In the genomic region with DNA sequence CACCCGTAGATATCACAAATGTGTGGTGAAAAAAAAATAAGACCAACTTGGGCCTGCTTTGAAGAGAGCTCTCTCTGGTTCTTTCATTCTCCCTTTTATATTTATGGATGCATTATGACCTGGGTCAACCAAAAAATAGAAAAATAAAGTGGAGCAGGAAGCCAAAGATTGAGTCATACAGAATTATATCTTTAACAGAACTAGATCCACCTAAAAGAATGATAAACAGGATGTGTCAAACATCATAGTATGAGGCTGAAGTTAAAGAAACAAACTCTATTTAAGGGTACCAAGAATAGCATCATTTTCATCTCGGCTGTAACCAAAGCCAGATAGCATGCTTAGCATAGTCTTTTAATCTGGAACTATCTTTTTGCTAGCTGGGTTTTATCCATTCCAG, we compare ENCODE assay signal across 21 cellular contexts. TPM values are rescaled to one million over a fixed set of nuclear protein-coding genes. Genes with fewer than 3 reads are reported as not detected.
DNase-seq lines count a peak whose midpoint lies in the region; ATAC-seq and TF ChIP-seq lines count a peak whose summit lies in the region.
"Had no signal": no experiment of that assay in that cellular context is flagged by ENCODE, and none has a peak within 500 bp of the region (broad histone marks: within the 10 kb centered on the region; RNA-seq: fewer than 3 reads in every experiment).

No MANE protein-coding gene starts in this region.

- H2BK15ac ChIP-seq in IMR-90 (ENCODE audit: low read depth, low read length), result no peak overlapping the region

- H2AFZ ChIP-seq in IMR-90 (replicated peaks; ENCODE audit: low read length, poor library complexity), result no peak overlapping the region
- H2AFZ ChIP-seq: parathyroid adenoma had no signal

- H3K4me3 Mint-ChIP-seq in activated CD4-positive, alpha-beta T cell treated with anti-CD3 and anti-CD28 coated beads, Interleukin-2, amount 10 ng/mL, durations not matched to agents 7 days and 5 days, result no peak overlapping the region
- H3K4me3 Mint-ChIP-seq in stimulated activated naive B cell treated with anti-CD40 and anti-IgM and Interleukin-4, amounts not matched to agents 10 μg/mL and 1 μg/mL and 100 μg/mL, for 72 hours, result no peak overlapping the region
- no peak overlapping the region for H3K4me3 Mint-ChIP-seq in endodermal cell
- H3K4me3 Mint-ChIP-seq: dendritic cell treated with granulocyte-macrophage colony-stimulating factor and Interleukin-4, amounts not matched to agents 40 ng/mL and 50 ng/mL, for 4 days; mesothelial cell of epicardium had no signal

- 0% methylated on average over 1 of the region's 2 CpGs; no CpG with 5 or more reads in 1 of the 2 experiments for WGBS in IMR-90 (ENCODE audit: extremely low coverage in 2 of 2, insufficient read length in 1 of 2), 2 experiments
- 94 to 100% methylated on average over 2 of the region's 2 CpGs for WGBS in endodermal cell (ENCODE audit: insufficient coverage in 1 of 2, insufficient read length in 1 of 2), 2 experiments

- TF ChIP-seq RAD21 in IMR-90 (IDR thresholded peaks at IDR 0.05; ENCODE audit: low read length), result no peak

- no peak overlapping the region for H2BK5ac ChIP-seq in IMR-90 (ENCODE audit: low read depth, low read length, poor library complexity, severe bottlenecking)

- H3K36me3 Mint-ChIP-seq in activated CD4-positive, alpha-beta T cell treated with anti-CD3 and anti-CD28 coated beads, Interleukin-2, amount 10 ng/mL, durations not matched to agents 7 days and 5 days (ENCODE audit: low read depth), result peaks cover 2% of the 10 kb centered on the region
- no peaks in the 10 kb centered on the region for H3K36me3 Mint-ChIP-seq in stimulated activated naive B cell treated with anti-CD40 and anti-IgM and Interleukin-4, amounts not matched to agents 10 μg/mL and 1 μg/mL and 100 μg/mL, for 72 hours
- H3K36me3 Mint-ChIP-seq in endodermal cell (ENCODE audit: low read depth), result peaks cover 5% of the 10 kb centered on the region
- H3K36me3 Mint-ChIP-seq: mesothelial cell of epicardium had no signal

- H2BK20ac ChIP-seq in IMR-90 (ENCODE audit: low read depth, low read length), result peak overlapping the region; percentile 4; the same call in 1 of the 2 replicates

- H3K9me3 ChIP-seq in IMR-90 (ENCODE audit: control insufficient read depth, insufficient read depth, low read length) (no peaks in the 10 kb centered on the region), endodermal cell (ENCODE audit: control insufficient read depth, low read length) (no peaks in the 10 kb centered on the region)
- H3K9me3 ChIP-seq: adrenal gland, gastroesophageal sphincter had no signal

- no peak overlapping the region for H4K91ac ChIP-seq in IMR-90 (ENCODE audit: insufficient read depth, low read depth, low read length)

- POLR2A ChIA-PET in activated CD4-positive, alpha-beta T cell treated with anti-CD3 and anti-CD28 coated beads, Interleukin-2, amount 10 ng/mL, durations not matched to agents 7 days and 5 days (lab: Charles Lee), result no interaction called here
- POLR2A ChIA-PET in IMR-90 (lab: Charles Lee; ENCODE audit: unreplicated experiment), result no interaction called here

- peaks cover 23% of the 10 kb centered on the region for H3K4me1 Mint-ChIP-seq in activated CD4-positive, alpha-beta T cell treated with anti-CD3 and anti-CD28 coated beads, Interleukin-2, amount 10 ng/mL, durations not matched to agents 7 days and 5 days
- peaks cover 0 to 6% of the 10 kb centered on the region in 2 donors for H3K4me1 Mint-ChIP-seq in stimulated activated naive B cell treated with anti-CD40 and anti-IgM and Interleukin-4, amounts not matched to agents 10 μg/mL and 1 μg/mL and 100 μg/mL, for 72 hours
- peaks cover 16% of the 10 kb centered on the region for H3K4me1 Mint-ChIP-seq in endodermal cell

- no peaks in the 10 kb centered on the region for H3K9me3 Mint-ChIP-seq in activated CD4-positive, alpha-beta T cell treated with anti-CD3 and anti-CD28 coated beads, Interleukin-2, amount 10 ng/mL, durations not matched to agents 7 days and 5 days
- no peaks in the 10 kb centered on the region for H3K9me3 Mint-ChIP-seq in stimulated activated naive B cell treated with anti-CD40 and anti-IgM and Interleukin-4, amounts not matched to agents 10 μg/mL and 1 μg/mL and 100 μg/mL, for 72 hours
- H3K9me3 Mint-ChIP-seq in endodermal cell, result no peaks in the 10 kb centered on the region

- no peak for DNase-seq in activated CD4-positive, alpha-beta T cell treated with anti-CD3 and anti-CD28 coated beads, Interleukin-2, amount 10 ng/mL, durations not matched to agents 7 days and 5 days
- no peak for DNase-seq in activated CD4-positive, alpha-beta T cell treated with anti-CD3 and anti-CD28 coated beads, Interleukin-2, amount 50 U/mL, for 4 hours
- DNase-seq in IMR-90 (peak; percentile 67), amniotic epithelial cell (ENCODE audit: low read depth) (peak; percentile 36), iris pigment epithelial cell (ENCODE audit: low read depth) (peak; percentile 81), cortex of kidney (lab: John Stamatoyannopoulos, UW) (no peak), endodermal cell (no peak)
- no peak for DNase-seq in stimulated activated naive B cell treated with anti-CD40 and anti-IgM and Interleukin-4, amounts not matched to agents 10 μg/mL and 1 μg/mL and 100 μg/mL, for 72 hours
- DNase-seq: activated CD8-positive, alpha-beta memory T cell treated with anti-CD3 and anti-CD28 coated beads for 24 hours; adrenal gland; DMS53; MM.1S; NCI-H2081; stimulated activated CD4-positive, alpha-beta T cell treated with anti-CD3 and anti-CD28 coated beads, Interleukin-12 subunit alpha, Interleukin-12 subunit beta, amount 100 ng/mL, for 4 hours; substantia nigra; T1000 had no signal

- no peak for TF ChIP-seq CTCF in IMR-90 (conservative IDR thresholded peaks at IDR 0.05; ENCODE audit: low read depth, low read length)
- no peak for TF ChIP-seq CTCF in endodermal cell (conservative IDR thresholded peaks at IDR 0.05)

- peak overlapping the region; percentile 45; the same call in 1 of the 2 replicates for H2BK120ac ChIP-seq in IMR-90 (ENCODE audit: low read depth, low read length)

- peak; percentile 10; the same call in 1 of the 2 replicates for ATAC-seq in IMR-90 (ENCODE audit: low read depth)
- no peak for ATAC-seq in stimulated activated naive B cell treated with anti-CD40 and anti-IgM and Interleukin-4, amounts not matched to agents 10 μg/mL and 1 μg/mL and 100 μg/mL, for 72 hours (replicated peaks)
- ATAC-seq: gastroesophageal sphincter had no signal

- no peak overlapping the region for H4K8ac ChIP-seq in IMR-90 (ENCODE audit: low read depth in 2 of 2, low read length in 2 of 2)

- in situ Hi-C loops in IMR-90 (cut with MboI; ENCODE audit: low sequenced_read_pairs), result no loop called here

- H3K4me1 ChIP-seq in IMR-90 (ENCODE audit: control insufficient read depth, insufficient read depth, low read length) (peaks cover 18% of the 10 kb centered on the region), endodermal cell (ENCODE audit: control insufficient read depth, insufficient read depth, low read length) (no peaks in the 10 kb centered on the region)
- H3K4me1 ChIP-seq: adrenal gland had no signal

- no peaks in the 10 kb centered on the region for H3K36me3 ChIP-seq in IMR-90 (ENCODE audit: control insufficient read depth, insufficient read depth, low read length)
- peaks cover 5% of the 10 kb centered on the region for H3K36me3 ChIP-seq in endodermal cell (ENCODE audit: control insufficient read depth, insufficient read depth, low read length)
- H3K36me3 ChIP-seq: adrenal gland, gastroesophageal sphincter had no signal

- H3K56ac ChIP-seq in IMR-90 (ENCODE audit: extremely low read depth, insufficient read depth, low read length), result no peak overlapping the region

- BruUV-seq in IMR-90 (replicated peaks; lab: Mats Ljungman, UMichigan), result no TSS peak

- H3K9ac ChIP-seq in IMR-90 (ENCODE audit: low read depth, low read length), result no peak overlapping the region
- no peak overlapping the region for H3K9ac ChIP-seq in endodermal cell (ENCODE audit: extremely low read depth, low read length, poor library complexity, severe bottlenecking)
- H3K9ac ChIP-seq: parathyroid adenoma had no signal

- H3K4me2 ChIP-seq in IMR-90 (ENCODE audit: low read depth, low read length), result no peak overlapping the region

- H3K4ac ChIP-seq in IMR-90 (ENCODE audit: low read depth, low read length), result peak overlapping the region; percentile 29; the same call in 1 of the 2 replicates

- H3K27ac Mint-ChIP-seq in activated CD4-positive, alpha-beta T cell treated with anti-CD3 and anti-CD28 coated beads, Interleukin-2, amount 10 ng/mL, durations not matched to agents 7 days and 5 days, result peak overlapping the region; percentile 22
- no peak overlapping the region for H3K27ac Mint-ChIP-seq in stimulated activated naive B cell treated with anti-CD40 and anti-IgM and Interleukin-4, amounts not matched to agents 10 μg/mL and 1 μg/mL and 100 μg/mL, for 72 hours
- no peak overlapping the region for H3K27ac Mint-ChIP-seq in endodermal cell
- H3K27ac Mint-ChIP-seq: dendritic cell treated with granulocyte-macrophage colony-stimulating factor and Interleukin-4, amounts not matched to agents 40 ng/mL and 50 ng/mL, for 4 days; mesothelial cell of epicardium had no signal

- H3K27ac ChIP-seq in IMR-90 (ENCODE audit: insufficient read depth, low read length) (no peak overlapping the region), endodermal cell (ENCODE audit: low read depth, low read length) (no peak overlapping the region)
- H3K27ac ChIP-seq: adrenal gland, gastroesophageal sphincter, parathyroid adenoma, RWPE1 had no signal

- intact Hi-C loops in IMR-90 (cut with micrococcal nuclease), result no loop called here

- no peaks in the 10 kb centered on the region for H4K20me1 ChIP-seq in IMR-90 (ENCODE audit: insufficient read depth, low read length)

- no peak overlapping the region for H3K23ac ChIP-seq in IMR-90 (ENCODE audit: low read depth, low read length)

- CTCF ChIA-PET in activated CD4-positive, alpha-beta T cell treated with anti-CD3 and anti-CD28 coated beads, Interleukin-2, amount 10 ng/mL, durations not matched to agents 7 days and 5 days (lab: Charles Lee), result no interaction called here
- CTCF ChIA-PET in IMR-90 (lab: Yijun Ruan, JAX), result no interaction called here

- H3K4me3 ChIP-seq in IMR-90 (ENCODE audit: insufficient read depth, low read depth, low read length) (no peak overlapping the region), endodermal cell (ENCODE audit: low read length) (no peak overlapping the region)
- H3K4me3 ChIP-seq: adrenal gland, gastroesophageal sphincter had no signal

- no peak overlapping the region for H4K5ac ChIP-seq in IMR-90 (ENCODE audit: low read depth, low read length)

- H3K27me3 ChIP-seq in IMR-90 (ENCODE audit: control insufficient read depth, insufficient read depth, low read length) (no peaks in the 10 kb centered on the region), endodermal cell (ENCODE audit: control insufficient read depth, insufficient read depth, low read length, poor library complexity, severe bottlenecking) (no peaks in the 10 kb centered on the region)
- H3K27me3 ChIP-seq: adrenal gland, gastroesophageal sphincter had no signal

- no peak overlapping the region for H2AK9ac ChIP-seq in IMR-90 (replicated peaks; ENCODE audit: low read depth, low read length, poor library complexity)

- H3K79me1 ChIP-seq in IMR-90 (ENCODE audit: low read depth in 1 of 2, low read length in 2 of 2), result no peaks in the 10 kb centered on the region

- no peak overlapping the region for H3K14ac ChIP-seq in IMR-90 (replicated peaks; ENCODE audit: low read depth, low read length)

- no peak for TF ChIP-seq POLR2A in IMR-90 (IDR thresholded peaks at IDR 0.05; ENCODE audit: low read depth, low read length)

- dilution Hi-C loops in IMR-90 (cut with HindIII; ENCODE audit: low sequenced_read_pairs, unreplicated experiment), result no loop called here

- no peaks in the 10 kb centered on the region for H3K27me3 Mint-ChIP-seq in activated CD4-positive, alpha-beta T cell treated with anti-CD3 and anti-CD28 coated beads, Interleukin-2, amount 10 ng/mL, durations not matched to agents 7 days and 5 days
- peaks cover 9 to 15% of the 10 kb centered on the region in 2 donors for H3K27me3 Mint-ChIP-seq in stimulated activated naive B cell treated with anti-CD40 and anti-IgM and Interleukin-4, amounts not matched to agents 10 μg/mL and 1 μg/mL and 100 μg/mL, for 72 hours
- H3K27me3 Mint-ChIP-seq in endodermal cell (ENCODE audit: insufficient read depth), result no peaks in the 10 kb centered on the region

- H2AK5ac ChIP-seq in IMR-90 (ENCODE audit: low read depth, low read length), result 0 out of 2 replicates have a peak overlapping the region, but pooled peaks have one; percentile 15

- H3K9me1 ChIP-seq in IMR-90 (ENCODE audit: insufficient read depth, low read length), result peaks cover 11% of the 10 kb centered on the region

- H3K18ac ChIP-seq in IMR-90 (ENCODE audit: low read depth, low read length), result no peak overlapping the region

RNA-seq across cellular contexts. Expression of a gene that starts 28.8 kb away (rescaled TPM):
- 10 to 100 TPM; 47.7 to 50.9 TPM for total RNA-seq in activated CD4-positive, alpha-beta T cell treated with anti-CD3 and anti-CD28 coated beads, Interleukin-2, amount 10 ng/mL, durations not matched to agents 7 days and 5 days
- total RNA-seq in IMR-90 (2012; rRNA removed) (41.0 and 51.9 TPM in 2 replicates), endodermal cell (10 to 100 TPM; 21.7 to 21.9 TPM)
- polyA plus RNA-seq in IMR-90 (2012; rRNA removed), result 15.5 and 18.7 TPM in 2 replicates
- 5.5 and 9.5 TPM in 2 replicates for polyA plus RNA-seq in IMR-90 (2012; cell fraction: cytosol; rRNA removed)
- 6.7 and 28.2 TPM in 2 replicates for polyA plus RNA-seq in IMR-90 (2012; cell fraction: nucleus; rRNA removed; ENCODE audit: low replicate concordance)
- 22.0 TPM for polyA plus RNA-seq in endodermal cell (2013, experiment 1 of 2)
- 25.1 TPM for polyA plus RNA-seq in endodermal cell (2013, experiment 2 of 2)

Comparison
In these comparisons a context has a peak if more than half of its experiments do, and no peak if none do; other contexts are left out.
1. DNase-seq: peak in IMR-90 (single experiment), amniotic epithelial cell (single experiment) and iris pigment epithelial cell (single experiment); none in activated CD4-positive, alpha-beta T cell treated with anti-CD3 and anti-CD28 coated beads, Interleukin-2, amount 10 ng/mL, durations not matched to agents 7 days and 5 days (single experiment), activated CD4-positive, alpha-beta T cell treated with anti-CD3 and anti-CD28 coated beads, Interleukin-2, amount 50 U/mL, for 4 hours (0 of 2), cortex of kidney (single experiment), stimulated activated naive B cell treated with anti-CD40 and anti-IgM and Interleukin-4, amounts not matched to agents 10 μg/mL and 1 μg/mL and 100 μg/mL, for 72 hours (single experiment) and endodermal cell (single experiment).